Comparison of ENCODE assay signal across 17 cellular contexts in genomic region chr11:134425816-134426536, GRCh38. TPM values are rescaled to one million over a fixed set of nuclear protein-coding genes. Genes with fewer than 3 reads are reported as not detected.
A peak's percentile ranks its signal among the peaks of the same experiment; 100 is the strongest.
DNase-seq lines count a peak whose midpoint lies in the region; ATAC-seq and TF ChIP-seq lines count a peak whose summit lies in the region.
"Had no signal": no experiment of that assay in that cellular context is flagged by ENCODE, and none has a peak within 500 bp of the region (broad histone marks: within the 10 kb centered on the region; RNA-seq: fewer than 3 reads in every experiment).

No MANE protein-coding gene starts in this region.

- no peak overlapping the region for H3K4me3 Mint-ChIP-seq in GM23338
- H3K4me3 Mint-ChIP-seq in brain: peak overlapping the region in 2 of 5 experiments; percentile 26 to 28
- H3K4me3 Mint-ChIP-seq: H9 had no signal

- TF ChIP-seq EP300 in ovary (IDR thresholded peaks at IDR 0.05): no peak

- H3K4me1 ChIP-seq in GM23338 (ENCODE audit: insufficient read depth): peaks cover 13% of the 10 kb centered on the region; the same call in 1 of the 2 replicates
- H3K4me1 ChIP-seq in ovary (ENCODE audit: insufficient read depth): no peaks in the 10 kb centered on the region
- H3K4me1 ChIP-seq: SJSA1 had no signal

- H3K27ac ChIP-seq in GM23338 (ENCODE audit: low read depth) (no peak overlapping the region), layer of hippocampus (ENCODE audit: low read depth, low read length) (peak overlapping the region; percentile 86), substantia nigra (ENCODE audit: low read depth, low read length, poor library complexity, severe bottlenecking) (peak overlapping the region; percentile 71), ovary (no peak overlapping the region)
- H3K27ac ChIP-seq: RWPE1, SJSA1 had no signal

- H3K79me2 ChIP-seq in GM23338 (replicated peaks; ENCODE audit: insufficient read depth): no peaks in the 10 kb centered on the region

- H3K9me3 ChIP-seq in ovary: no peaks in the 10 kb centered on the region
- H3K9me3 ChIP-seq: SJSA1 had no signal

- no peaks in the 10 kb centered on the region; the same call in 1 of the 2 replicates for H3K9me2 ChIP-seq in GM23338 (ENCODE audit: insufficient read depth)

- peak; percentile 25; the same call in 1 of the 3 replicates for ATAC-seq in GM23338
- no peak for ATAC-seq in GM18520 (IDR thresholded peaks at IDR 0.05; ENCODE audit: unreplicated experiment)

- H3K36me3 Mint-ChIP-seq in GM23338 (ENCODE audit: low read depth) (no peaks in the 10 kb centered on the region), brain (peaks cover 4% of the 10 kb centered on the region)

- H3K4me2 ChIP-seq in GM23338: no peak overlapping the region

- H3K27me3 ChIP-seq in GM23338 (ENCODE audit: insufficient read depth): no peaks in the 10 kb centered on the region
- no peaks in the 10 kb centered on the region for H3K27me3 ChIP-seq in layer of hippocampus (ENCODE audit: control insufficient read depth, insufficient read depth, low read length)
- H3K27me3 ChIP-seq in ovary: no peaks in the 10 kb centered on the region
- H3K27me3 ChIP-seq: SJSA1 had no signal

- no peaks in the 10 kb centered on the region for H3F3A ChIP-seq in GM23338 (replicated peaks; ENCODE audit: low read depth)

- peaks cover 25% of the 10 kb centered on the region for H3K4me1 Mint-ChIP-seq in GM23338
- peaks cover 38% of the 10 kb centered on the region for H3K4me1 Mint-ChIP-seq in brain

- H3K9me3 Mint-ChIP-seq in GM23338 (no peaks in the 10 kb centered on the region), brain (peaks cover 2 to 5% (median 4%) of the 10 kb centered on the region in 5 experiments)

- no peak for TF ChIP-seq CTCF in GM23338 (conservative IDR thresholded peaks at IDR 0.05; ENCODE audit: low read depth in 2 of 2)
- no peak for TF ChIP-seq CTCF in brain (conservative IDR thresholded peaks at IDR 0.05)
- TF ChIP-seq CTCF in ovary (IDR thresholded peaks at IDR 0.05): no peak

- 59 to 68% (median 66%) methylated on average over 16 of the region's 16 CpGs for WGBS in ovary, 3 donors

- H3K36me3 ChIP-seq in GM23338 (ENCODE audit: insufficient read depth): no peaks in the 10 kb centered on the region
- no peaks in the 10 kb centered on the region for H3K36me3 ChIP-seq in ovary
- H3K36me3 ChIP-seq: SJSA1 had no signal

- H3K27ac Mint-ChIP-seq in GM23338 (no peak overlapping the region), brain (peak overlapping the region; percentile 24 to 90 (median 63))

- H4K20me1 ChIP-seq in GM23338 (replicated peaks; ENCODE audit: insufficient read depth): 0 out of 2 replicates have a peak, but pooled peaks cover 5% of the 10 kb centered on the region

- H3K4me3 ChIP-seq in GM23338: no peak overlapping the region
- no peak overlapping the region for H3K4me3 ChIP-seq in ovary
- H3K4me3 ChIP-seq: SJSA1 had no signal

- TF ChIP-seq POLR2A in ovary (IDR thresholded peaks at IDR 0.05): no peak

- intact Hi-C loops in ovary (cut with DNase I): loop anchor here in 1 of 4 donors (10.0 kb wide), 1 partner anchor 1571 kb away; no protein-coding TSS in a partner anchor

- H3K27me3 Mint-ChIP-seq in GM23338 (ENCODE audit: insufficient read depth, low read depth, poor library complexity) (peaks cover 4% of the 10 kb centered on the region), brain (peaks cover 8% of the 10 kb centered on the region)

- H2AFZ ChIP-seq in GM23338: no peak overlapping the region

- no peak for DNase-seq in GM23338 (ENCODE audit: low spot score)
- peak in 21 of 49 donors; percentile 18 to 65 (median 32) for DNase-seq in substantia nigra (lab: John Stamatoyannopoulos, UW)
- no peak for DNase-seq in ovary
- no peak for DNase-seq in AG08396 (ENCODE audit: low spot score)
- DNase-seq: ACHN, H9, Karpas-422, NCI-H1105 treated with DMSO at 0.1 percent for 48 hours, NCI-H1930, NCI-H2227 treated with DMSO at 0.1 percent for 48 hours, NCI-H524 treated with DMSO at 0.1 percent for 48 hours had no signal

TF ChIP-seq in GM23338, 12 proteins besides CTCF, POLR2A, EP300 and RAD21:
- TF ChIP-seq ZNF114 (CRISPR knock-in tag; IDR thresholded peaks at IDR 0.05) (no peak), CREB1 (CRISPR knock-in tag; IDR thresholded peaks at IDR 0.05; ENCODE audit: low read depth) (no peak)
TF ChIP-seq in GM23338: peak in this region for 0.

RNA-seq across cellular contexts. Expression of gene B3GAT1, which starts 13.9 kb away (rescaled TPM):
- total RNA-seq in GM23338 (2014; rRNA removed; shearing (Covaris generic)): 24.8 and 28.3 TPM in 2 replicates
- 4.3 and 4.8 TPM in 2 replicates for polyA plus RNA-seq in GM23338 (2016; fragmentation: Nextera tagmentation; extraction: Ambion mirVana)
- 110 TPM for polyA plus RNA-seq in brain (ENCODE audit: insufficient read depth, low read depth, low replicate concordance)
- 1 to 10 TPM in 2 of 7 donors, under 1 TPM in 5; 0.18 to 1.4 (median 0.48) TPM for total RNA-seq in ovary
- polyA plus RNA-seq in ovary: under 1 TPM; 0.11 to 0.23 TPM
- total RNA-seq: SJSA1 had no signal
- polyA plus RNA-seq: BJ had no signal

Comparison
In these comparisons a context has a peak if more than half of its experiments do, and no peak if none do; other contexts are left out.
1. H3K27ac ChIP-seq: peak in layer of hippocampus (single experiment) and substantia nigra (single experiment); none in GM23338 (single experiment) and ovary (0 of 2).
2. RNA of gene B3GAT1, which starts 13.9 kb away (polyA plus RNA-seq): 110 TPM in brain (single experiment); 4.3 to 4.8 TPM in GM23338 and 0.11 to 0.23 TPM in ovary; every median in the first group is over 10 times any median in the second.